1 cellular context compared by ENCODE assay signal in the genomic region with DNA sequence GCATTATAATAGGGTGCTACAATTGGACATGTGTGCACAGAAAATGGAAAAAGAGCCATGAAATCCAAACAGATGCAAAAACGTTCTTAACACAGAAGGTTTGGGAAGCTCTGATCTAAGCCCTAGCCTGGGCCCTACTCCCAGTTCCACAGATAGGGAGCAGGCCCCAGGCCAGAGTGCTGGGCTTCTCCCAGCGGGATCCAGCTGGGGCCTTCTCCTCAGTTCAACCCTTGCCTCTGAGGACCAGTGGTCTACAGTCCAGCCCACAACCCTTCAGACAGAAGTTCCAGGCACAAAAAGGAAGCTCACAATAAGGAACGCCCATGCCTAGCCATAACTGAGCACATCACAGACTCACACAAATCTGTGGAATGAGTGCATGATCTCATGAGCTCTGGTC. TPM values are rescaled to one million over a fixed set of nuclear protein-coding genes. Genes with fewer than 3 reads are reported as not detected.
"Had no signal": no experiment of that assay in that cellular context is flagged by ENCODE, and none has a peak within 500 bp of the region (broad histone marks: within the 10 kb centered on the region; RNA-seq: fewer than 3 reads in every experiment).

No MANE protein-coding gene starts in this region.

RNA-seq across cellular contexts. Expression of a gene that starts 16.8 kb away (rescaled TPM):
- polyA plus RNA-seq: IgD-negative memory B cell had no signal
